ENCODE assay signal across 20 cellular contexts in the genomic region with DNA sequence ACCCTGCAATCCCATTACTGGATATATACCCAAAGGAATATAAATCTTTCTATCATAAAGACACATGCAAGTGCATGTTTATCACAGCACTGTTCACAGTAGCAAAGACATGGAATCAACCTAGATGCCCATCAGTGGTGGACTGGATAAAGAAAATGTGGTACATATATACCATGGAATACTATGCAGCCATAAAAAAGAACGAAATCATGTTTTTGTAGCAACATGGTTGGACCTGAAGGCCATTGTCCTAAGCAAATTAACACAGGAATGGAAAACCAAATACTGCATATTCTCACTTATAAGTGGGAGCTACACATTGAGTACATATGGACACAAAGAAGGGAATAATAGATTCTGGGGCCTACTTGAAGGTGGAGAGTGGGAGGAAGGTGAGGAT. TPM values are rescaled to one million over a fixed set of nuclear protein-coding genes. Genes with fewer than 3 reads are reported as not detected.
"Had no signal": no experiment of that assay in that cellular context is flagged by ENCODE, and none has a peak within 500 bp of the region (broad histone marks: within the 10 kb centered on the region; RNA-seq: fewer than 3 reads in every experiment).

No MANE protein-coding gene starts in this region.

RNA-seq across cellular contexts. Expression of a gene that starts 30.6 kb away (rescaled TPM):
- total RNA-seq: activated naive CD4-positive, alpha-beta T cell treated with anti-CD3 and anti-CD28 coated beads for 36 hours; activated naive CD4-positive, alpha-beta T cell treated with anti-CD3 and anti-CD28 coated beads, Interleukin-2, amount 50 U/mL, for 72 hours; activated naive CD8-positive, alpha-beta T cell treated with anti-CD3 and anti-CD28 coated beads for 36 hours; activated naive CD8-positive, alpha-beta T cell treated with anti-CD3 and anti-CD28 coated beads, Interleukin-2, amount 10 ng/mL, durations not matched to agents 7 days and 5 days; activated T-cell treated with anti-CD3 and anti-CD28 coated beads, Interleukin-2, amount 50 U/mL, for 4 hours; activated T-cell treated with anti-CD3 and anti-CD28 coated beads, Interleukin-2, amount 50 U/mL, for 72 hours; activated T-helper 1 cell treated with anti-CD3 and anti-CD28 coated beads, Interleukin-12 subunit alpha, Interleukin-12 subunit beta, Interleukin-2, Interleukin-4 antibody, amounts not matched to agents 30 ng/mL and 10 ng/mL and 1 ng/mL, durations not matched to agents 14 hours and 24 hours and 36 hours; activated T-helper 17 cell treated with anti-CD3 and anti-CD28 coated beads, Interleukin-2, amount 50 U/mL, for 72 hours; activated T-helper 2 cell treated with anti-CD3 and anti-CD28 coated beads, Interferon-gamma antibody, Interleukin-2, Interleukin-4, amounts not matched to agents 10 μg/mL and 5 μg/mL and 100 μg/mL, durations not matched to agents 14 hours and 24 hours and 36 hours; adrenal gland; aorta; ascending aorta; astrocyte; body of pancreas; breast epithelium; bronchial epithelial cell; cardiac muscle cell; cardiac septum; chondrocyte had no signal
- polyA plus RNA-seq: adipose tissue, adrenal gland, aorta had no signal
